Comparison of ENCODE assay signal across 17 cellular contexts in genomic region chr13:55653497-55653896, GRCh38.
"Had no signal": no experiment of that assay in that cellular context is flagged by ENCODE, and none has a peak within 500 bp of the region (broad histone marks: within the 10 kb centered on the region; RNA-seq: fewer than 3 reads in every experiment).

No MANE protein-coding gene starts in this region.

- ATAC-seq: activated CD8-positive, alpha-beta T cell treated with anti-CD3 and anti-CD28 coated beads for 36 hours; activated T-helper 17 cell treated with anti-CD3 and anti-CD28 coated beads, Interleukin-2, amount 50 U/mL, for 72 hours; foreskin keratinocyte; left ventricle myocardium superior; mucosa of descending colon had no signal

- H3K36me3 ChIP-seq: thyroid gland had no signal

- H3K27me3 ChIP-seq: dorsolateral prefrontal cortex, foreskin keratinocyte, hepatocyte, thyroid gland had no signal

- H3K4me3 ChIP-seq: dorsolateral prefrontal cortex, hepatocyte, mucosa of descending colon, thyroid gland had no signal

- H3K4me1 ChIP-seq: foreskin keratinocyte, thyroid gland had no signal

- H3K27ac ChIP-seq: dorsolateral prefrontal cortex, epithelial cell of prostate, foreskin keratinocyte, hepatocyte, thyroid gland had no signal

- H3K9me3 ChIP-seq: thyroid gland had no signal

- DNase-seq: activated B cell treated with CpG ODN at 0.5 μM for 24 hours; activated CD4-positive, alpha-beta T cell treated with anti-CD3 and anti-CD28 coated beads, Interleukin-2, amount 10 ng/mL, durations not matched to agents 24 days and 14 days; activated CD8-positive, alpha-beta T cell treated with anti-CD3 and anti-CD28 coated beads for 36 hours; activated naive CD4-positive, alpha-beta T cell treated with anti-CD3 and anti-CD28 coated beads for 36 hours; activated T-cell treated with anti-CD3 and anti-CD28 coated beads, Interleukin-2, amount 50 U/mL, for 1 hour; caudate nucleus; dorsolateral prefrontal cortex; foreskin keratinocyte; left ventricle myocardium superior; mucosa of descending colon; naive B cell; stimulated activated CD4-positive, alpha-beta T cell treated with anti-CD3 and anti-CD28 coated beads, Interleukin-1b, Interleukin-23, amount 100 ng/mL, for 48 hours; stimulated activated naive CD4-positive, alpha-beta T cell treated with Interleukin-2 at 50 U/mL for 16 hours; thyroid gland had no signal
